Comparison of ENCODE assay signal across 36 cellular contexts in the genomic region with DNA sequence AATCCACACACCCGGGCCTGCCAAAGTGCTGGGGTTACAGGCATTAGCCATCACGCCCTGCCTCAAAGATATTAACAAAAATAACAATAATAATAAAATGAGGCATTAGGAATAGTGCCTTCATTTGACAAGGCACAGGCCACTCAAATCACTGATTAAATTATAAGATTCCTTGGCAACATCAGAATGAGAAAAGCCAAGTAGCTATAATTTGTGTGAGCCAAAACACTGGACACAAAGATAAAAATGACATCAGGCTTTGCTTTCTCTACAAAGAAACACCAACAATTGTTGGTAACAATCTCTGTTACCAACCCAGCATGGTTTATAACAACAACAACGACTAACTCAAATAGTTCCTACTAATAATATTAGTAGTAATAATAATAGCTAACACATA.
"Had no signal": no experiment of that assay in that cellular context is flagged by ENCODE, and none has a peak within 500 bp of the region (broad histone marks: within the 10 kb centered on the region; RNA-seq: fewer than 3 reads in every experiment).

No MANE protein-coding gene starts in this region.

- H3K9me3 ChIP-seq: adrenal gland, ascending aorta, body of pancreas, breast epithelium had no signal

- H3K27ac ChIP-seq: adrenal gland, ascending aorta, body of pancreas, brain microvascular endothelial cell, breast epithelium had no signal

- H3K36me3 Mint-ChIP-seq: activated naive CD4-positive, alpha-beta T cell treated with anti-CD3 and anti-CD28 coated beads, Interleukin-2, amount 50 U/mL, for 72 hours had no signal

- H3K4me3 ChIP-seq: adrenal gland, ascending aorta, body of pancreas, breast epithelium, cardiac muscle cell had no signal

- H3K27me3 Mint-ChIP-seq: activated naive CD4-positive, alpha-beta T cell treated with anti-CD3 and anti-CD28 coated beads, Interleukin-2, amount 10 ng/mL, durations not matched to agents 7 days and 5 days; activated naive CD4-positive, alpha-beta T cell treated with anti-CD3 and anti-CD28 coated beads, Interleukin-2, amount 50 U/mL, for 24 hours; activated naive CD8-positive, alpha-beta T cell; activated naive CD8-positive, alpha-beta T cell treated with anti-CD3 and anti-CD28 coated beads for 36 hours; activated naive CD8-positive, alpha-beta T cell treated with anti-CD3 and anti-CD28 coated beads, Interleukin-2, amount 10 ng/mL, durations not matched to agents 7 days and 5 days; activated naive CD8-positive, alpha-beta T cell treated with anti-CD3 and anti-CD28 coated beads, Interleukin-2, amount 50 U/mL, for 24 hours; activated T-helper 17 cell treated with anti-CD3 and anti-CD28 coated beads, Interleukin-2, amount 50 U/mL, for 72 hours; brain; central memory CD8-positive, alpha-beta T cell had no signal

- H3K36me3 ChIP-seq: adrenal gland, ascending aorta, brain microvascular endothelial cell, breast epithelium, cardiac muscle cell had no signal

- DNase-seq: activated effector memory CD4-positive, alpha-beta T cell treated with anti-CD3 and anti-CD28 coated beads, Interleukin-2, amount 50 U/mL, for 16 hours; activated effector memory CD4-positive, alpha-beta T cell treated with Interleukin-2 at 50 U/mL for 16 hours; activated gamma-delta T cell; activated gamma-delta T cell treated with Interleukin-2 at 50 U/mL for 16 hours; activated naive CD4-positive, alpha-beta T cell; activated naive CD4-positive, alpha-beta T cell treated with anti-CD3 and anti-CD28 coated beads for 36 hours; activated naive CD4-positive, alpha-beta T cell treated with anti-CD3 and anti-CD28 coated beads, Interleukin-2, amount 10 ng/mL, durations not matched to agents 7 days and 5 days; activated naive CD4-positive, alpha-beta T cell treated with anti-CD3 and anti-CD28 coated beads, Interleukin-2, amount 50 U/mL, for 16 hours; activated naive CD4-positive, alpha-beta T cell treated with Interleukin-2 at 50 U/mL for 16 hours; activated naive CD8-positive, alpha-beta T cell treated with anti-CD3 and anti-CD28 coated beads for 36 hours; activated naive CD8-positive, alpha-beta T cell treated with anti-CD3 and anti-CD28 coated beads, Interleukin-2, amount 10 ng/mL, durations not matched to agents 7 days and 5 days; activated naive CD8-positive, alpha-beta T cell treated with anti-CD3 and anti-CD28 coated beads, Interleukin-2, amount 50 U/mL, for 24 hours; activated T-cell treated with anti-CD3 and anti-CD28 coated beads, Interleukin-2, amount 50 U/mL, for 4 hours; activated T-cell treated with anti-CD3 and anti-CD28 coated beads, Interleukin-2, amount 50 U/mL, for 48 hours; activated T-cell treated with anti-CD3 and anti-CD28 coated beads, Interleukin-2, amount 50 U/mL, for 72 hours; adrenal gland; amniotic stem cell; amygdala; anterior cingulate cortex; aorta; body of pancreas; brain microvascular endothelial cell; caudate nucleus; central memory CD4-positive, alpha-beta T cell; cerebellar nuclear complex had no signal

- H3K27me3 ChIP-seq: adrenal gland, ascending aorta, body of pancreas, brain microvascular endothelial cell, breast epithelium, cardiac muscle cell had no signal

- ATAC-seq: activated naive CD4-positive, alpha-beta T cell treated with anti-CD3 and anti-CD28 coated beads, Interleukin-2, amount 50 U/mL, for 72 hours; activated naive CD8-positive, alpha-beta T cell treated with anti-CD3 and anti-CD28 coated beads, Interleukin-2, amount 50 U/mL, for 24 hours; activated T-cell treated with anti-CD3 and anti-CD28 coated beads, Interleukin-2, amount 50 U/mL, for 4 hours; activated T-cell treated with anti-CD3 and anti-CD28 coated beads, Interleukin-2, amount 50 U/mL, for 72 hours; activated T-helper 17 cell treated with anti-CD3 and anti-CD28 coated beads, Interleukin-2, amount 50 U/mL, for 72 hours; body of pancreas had no signal

- H3K27ac Mint-ChIP-seq: activated naive CD4-positive, alpha-beta T cell treated with anti-CD3 and anti-CD28 coated beads for 36 hours; activated naive CD4-positive, alpha-beta T cell treated with anti-CD3 and anti-CD28 coated beads, Interleukin-2, amount 10 ng/mL, durations not matched to agents 7 days and 5 days; activated naive CD4-positive, alpha-beta T cell treated with anti-CD3 and anti-CD28 coated beads, Interleukin-2, amount 50 U/mL, for 72 hours; activated naive CD8-positive, alpha-beta T cell; activated naive CD8-positive, alpha-beta T cell treated with anti-CD3 and anti-CD28 coated beads for 36 hours; activated naive CD8-positive, alpha-beta T cell treated with anti-CD3 and anti-CD28 coated beads, Interleukin-2, amount 10 ng/mL, durations not matched to agents 7 days and 5 days; activated naive CD8-positive, alpha-beta T cell treated with anti-CD3 and anti-CD28 coated beads, Interleukin-2, amount 50 U/mL, for 24 hours; activated T-cell treated with anti-CD3 and anti-CD28 coated beads, Interleukin-2, amount 50 U/mL, for 72 hours; activated T-helper 1 cell treated with anti-CD3 and anti-CD28 coated beads, Interleukin-12 subunit alpha, Interleukin-12 subunit beta, Interleukin-2, Interleukin-4 antibody, amounts not matched to agents 30 ng/mL and 10 ng/mL and 1 ng/mL, durations not matched to agents 14 hours and 24 hours and 36 hours; activated T-helper 17 cell treated with anti-CD3 and anti-CD28 coated beads, Interleukin-2, amount 50 U/mL, for 72 hours; activated T-helper 2 cell treated with anti-CD3 and anti-CD28 coated beads, Interferon-gamma antibody, Interleukin-2, Interleukin-4, amounts not matched to agents 10 μg/mL and 5 μg/mL and 100 μg/mL, durations not matched to agents 14 hours and 24 hours and 36 hours; brain had no signal

- H3K9me3 Mint-ChIP-seq: activated naive CD4-positive, alpha-beta T cell treated with anti-CD3 and anti-CD28 coated beads for 36 hours; activated naive CD4-positive, alpha-beta T cell treated with anti-CD3 and anti-CD28 coated beads, Interleukin-2, amount 50 U/mL, for 24 hours; activated naive CD4-positive, alpha-beta T cell treated with anti-CD3 and anti-CD28 coated beads, Interleukin-2, amount 50 U/mL, for 72 hours; activated T-cell treated with anti-CD3 and anti-CD28 coated beads, Interleukin-2, amount 50 U/mL, for 4 hours; activated T-cell treated with anti-CD3 and anti-CD28 coated beads, Interleukin-2, amount 50 U/mL, for 72 hours; activated T-helper 1 cell treated with anti-CD3 and anti-CD28 coated beads, Interleukin-12 subunit alpha, Interleukin-12 subunit beta, Interleukin-2, Interleukin-4 antibody, amounts not matched to agents 30 ng/mL and 10 ng/mL and 1 ng/mL, durations not matched to agents 14 hours and 24 hours and 36 hours; activated T-helper 17 cell treated with anti-CD3 and anti-CD28 coated beads, Interleukin-2, amount 50 U/mL, for 72 hours; activated T-helper 2 cell treated with anti-CD3 and anti-CD28 coated beads, Interferon-gamma antibody, Interleukin-2, Interleukin-4, amounts not matched to agents 10 μg/mL and 5 μg/mL and 100 μg/mL, durations not matched to agents 14 hours and 24 hours and 36 hours; central memory CD8-positive, alpha-beta T cell had no signal

- H3K4me1 ChIP-seq: breast epithelium had no signal

- H3K4me3 Mint-ChIP-seq: activated naive CD4-positive, alpha-beta T cell treated with anti-CD3 and anti-CD28 coated beads for 36 hours; activated naive CD4-positive, alpha-beta T cell treated with anti-CD3 and anti-CD28 coated beads, Interleukin-2, amount 10 ng/mL, durations not matched to agents 7 days and 5 days; activated naive CD4-positive, alpha-beta T cell treated with anti-CD3 and anti-CD28 coated beads, Interleukin-2, amount 50 U/mL, for 24 hours; activated naive CD8-positive, alpha-beta T cell; activated naive CD8-positive, alpha-beta T cell treated with anti-CD3 and anti-CD28 coated beads for 36 hours; activated naive CD8-positive, alpha-beta T cell treated with anti-CD3 and anti-CD28 coated beads, Interleukin-2, amount 10 ng/mL, durations not matched to agents 7 days and 5 days; activated naive CD8-positive, alpha-beta T cell treated with anti-CD3 and anti-CD28 coated beads, Interleukin-2, amount 50 U/mL, for 24 hours; activated T-cell treated with anti-CD3 and anti-CD28 coated beads, Interleukin-2, amount 50 U/mL, for 4 hours; activated T-cell treated with anti-CD3 and anti-CD28 coated beads, Interleukin-2, amount 50 U/mL, for 72 hours; activated T-helper 1 cell treated with anti-CD3 and anti-CD28 coated beads, Interleukin-12 subunit alpha, Interleukin-12 subunit beta, Interleukin-2, Interleukin-4 antibody, amounts not matched to agents 30 ng/mL and 10 ng/mL and 1 ng/mL, durations not matched to agents 14 hours and 24 hours and 36 hours; activated T-helper 17 cell treated with anti-CD3 and anti-CD28 coated beads, Interleukin-2, amount 50 U/mL, for 72 hours; brain; central memory CD8-positive, alpha-beta T cell had no signal
